10 cellular contexts compared by ENCODE assay signal in the genomic region with DNA sequence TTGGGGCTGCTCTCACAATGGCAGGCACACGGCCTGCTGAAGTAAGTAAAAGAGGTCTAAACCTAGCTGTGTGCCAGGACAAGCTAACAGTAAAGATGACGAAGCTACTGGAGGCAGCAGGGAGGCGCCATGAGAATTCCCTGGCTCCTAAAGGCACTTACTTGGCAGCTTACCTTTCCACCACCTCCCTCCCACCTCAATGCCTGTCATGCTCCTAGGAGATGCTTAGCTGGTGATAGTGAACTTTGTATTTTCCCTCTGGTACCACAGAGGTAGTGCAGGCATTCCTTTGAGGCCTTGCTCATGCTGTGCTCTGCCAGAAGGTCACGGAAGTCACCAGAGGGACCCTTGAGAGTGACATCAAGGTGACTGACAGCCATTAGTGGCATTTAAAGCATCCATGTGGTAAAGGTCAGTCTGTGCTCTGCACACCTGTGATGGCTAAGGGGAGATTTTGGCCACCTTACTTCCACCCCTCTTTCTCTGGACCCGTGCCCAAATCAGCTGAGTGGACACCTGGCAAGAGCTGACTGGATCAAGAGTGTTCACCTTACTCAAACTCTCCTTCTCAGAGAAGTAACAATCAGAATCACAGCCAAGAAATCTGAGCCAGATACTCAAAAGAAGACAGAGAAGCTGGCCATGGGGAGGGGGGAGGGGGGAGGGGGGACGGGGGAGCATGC. TPM values are rescaled to one million over a fixed set of nuclear protein-coding genes. Genes with fewer than 3 reads are reported as not detected.
DNase-seq lines count a peak whose midpoint lies in the region; ATAC-seq, FAIRE-seq and TF ChIP-seq lines count a peak whose summit lies in the region.
"Had no signal": no experiment of that assay in that cellular context is flagged by ENCODE, and none has a peak within 500 bp of the region (broad histone marks: within the 10 kb centered on the region; RNA-seq: fewer than 3 reads in every experiment).

No MANE protein-coding gene starts in this region.

- H4K20me1 ChIP-seq in OCI-LY1 (ENCODE audit: insufficient read depth, low read length), result 0 out of 2 replicates have a peak, but pooled peaks cover 3% of the 10 kb centered on the region

- no peak overlapping the region for H2AFZ ChIP-seq in OCI-LY1 (ENCODE audit: low read length)

- peaks cover 78% of the 10 kb centered on the region for H3K4me1 ChIP-seq in CD8-positive, alpha-beta T cell (ENCODE audit: insufficient read depth, low read length)
- peaks cover 50% of the 10 kb centered on the region for H3K4me1 ChIP-seq in OCI-LY1 (ENCODE audit: insufficient read depth, low read length, severe bottlenecking)
- peaks cover 11 to 45% (median 18%) of the 10 kb centered on the region in 3 donors for H3K4me1 ChIP-seq in pancreas
- H3K4me1 ChIP-seq in HAP-1, result peaks cover 15% of the 10 kb centered on the region

- peak overlapping the region; percentile 41; the same call in 1 of the 2 replicates for H3K9ac ChIP-seq in OCI-LY1 (ENCODE audit: low read length)

- H3K9me3 Mint-ChIP-seq in CD8-positive, alpha-beta T cell, result no peaks in the 10 kb centered on the region
- H3K9me3 Mint-ChIP-seq in endothelial cell (ENCODE audit: unreplicated experiment), result no peaks in the 10 kb centered on the region

- peaks cover 19% of the 10 kb centered on the region for H3K36me3 Mint-ChIP-seq in CD8-positive, alpha-beta T cell
- peaks cover 47% of the 10 kb centered on the region for H3K36me3 Mint-ChIP-seq in endothelial cell (ENCODE audit: low read depth, unreplicated experiment)

- H3K4me3 Mint-ChIP-seq in CD8-positive, alpha-beta T cell, result peak overlapping the region; percentile 94
- peak overlapping the region; percentile 97 for H3K4me3 Mint-ChIP-seq in endothelial cell (ENCODE audit: unreplicated experiment)

- no peak for TF ChIP-seq CTCF in CD8-positive, alpha-beta T cell (IDR thresholded peaks at IDR 0.05)
- TF ChIP-seq CTCF in OCI-LY1 (IDR thresholded peaks at IDR 0.05; ENCODE audit: low read length) (no peak), endothelial cell (IDR thresholded peaks at IDR 0.05; ENCODE audit: unreplicated experiment) (no peak), pancreas (IDR thresholded peaks at IDR 0.05) (no peak)

- no peaks in the 10 kb centered on the region for H3K27me3 Mint-ChIP-seq in CD8-positive, alpha-beta T cell (ENCODE audit: low read depth)
- H3K27me3 Mint-ChIP-seq in endothelial cell (ENCODE audit: unreplicated experiment), result peaks cover 15% of the 10 kb centered on the region

- H3K4me1 Mint-ChIP-seq in CD8-positive, alpha-beta T cell (ENCODE audit: low read depth), result peaks cover 82% of the 10 kb centered on the region
- peaks cover 81% of the 10 kb centered on the region for H3K4me1 Mint-ChIP-seq in endothelial cell (ENCODE audit: unreplicated experiment)

- H3K4me3 ChIP-seq in CD8-positive, alpha-beta T cell (ENCODE audit: low read depth, low read length), result no peak overlapping the region
- H3K4me3 ChIP-seq in OCI-LY1 (ENCODE audit: low read depth, low read length, poor library complexity, severe bottlenecking) (peak overlapping the region; percentile 44), pancreas (peak overlapping the region in 1 of 4 donors; percentile 12), HAP-1 (no peak overlapping the region)

- no peaks in the 10 kb centered on the region for H3K9me3 ChIP-seq in CD8-positive, alpha-beta T cell (ENCODE audit: low read length)
- H3K9me3 ChIP-seq in OCI-LY1 (ENCODE audit: low read length) (no peaks in the 10 kb centered on the region), pancreas (no peaks in the 10 kb centered on the region), HAP-1 (no peaks in the 10 kb centered on the region)

- H3K27ac ChIP-seq in CD8-positive, alpha-beta T cell (ENCODE audit: low read depth, low read length), result peak overlapping the region; percentile 15
- H3K27ac ChIP-seq in OCI-LY1 (ENCODE audit: low read depth, low read length, poor library complexity, severe bottlenecking) (peak overlapping the region; percentile 55), pancreas (peak overlapping the region in 3 of 4 donors; percentile 8 to 22 (median 18))

- no peaks in the 10 kb centered on the region for H3K36me3 ChIP-seq in CD8-positive, alpha-beta T cell (ENCODE audit: insufficient read depth, low read length)
- peaks cover 9% of the 10 kb centered on the region; the same call in 1 of the 2 replicates for H3K36me3 ChIP-seq in OCI-LY1 (ENCODE audit: insufficient read depth, low read length)
- H3K36me3 ChIP-seq in pancreas, result no peaks in the 10 kb centered on the region
- peaks cover 17% of the 10 kb centered on the region for H3K36me3 ChIP-seq in HAP-1 (replicated peaks)

- no peaks in the 10 kb centered on the region for H3K27me3 ChIP-seq in CD8-positive, alpha-beta T cell (ENCODE audit: insufficient read depth, low read length)
- H3K27me3 ChIP-seq in OCI-LY1 (ENCODE audit: insufficient read depth, low read length), result no peaks in the 10 kb centered on the region
- no peaks in the 10 kb centered on the region for H3K27me3 ChIP-seq in pancreas
- H3K27me3 ChIP-seq in HAP-1 (ENCODE audit: low read depth), result no peaks in the 10 kb centered on the region

- peak overlapping the region; percentile 79 for H3K4me2 ChIP-seq in OCI-LY1 (ENCODE audit: low read length)

- peak overlapping the region; percentile 93 for H3K27ac Mint-ChIP-seq in CD8-positive, alpha-beta T cell
- peak overlapping the region; percentile 79 for H3K27ac Mint-ChIP-seq in endothelial cell (ENCODE audit: unreplicated experiment)

- H3K79me2 ChIP-seq in OCI-LY1 (ENCODE audit: insufficient read depth, low read length), result peaks cover 72% of the 10 kb centered on the region

- no peaks in the 10 kb centered on the region for H3F3A ChIP-seq in OCI-LY1 (ENCODE audit: insufficient read depth, low read length)

- no peak for FAIRE-seq in pancreas (lab: Jason Lieb, UNC)

- WGBS in pancreas, 2 donors, result 26 to 29% methylated on average over 6 of the region's 6 CpGs

- ATAC-seq in CD8-positive, alpha-beta T cell, result no peak
- no peak for ATAC-seq in pancreas

- no peak for DNase-seq in CD8-positive, alpha-beta T cell
- DNase-seq in endothelial cell (ENCODE audit: low spot score) (no peak), pancreas (peak in 1 of 6 donors; percentile 44), NCI-H1694 (lab: John Stamatoyannopoulos, UW) (no peak), HAP-1 (ENCODE audit: low spot score in 2 of 2) (no peak), LoVo (ENCODE audit: low spot score) (no peak), NCI-H1105 treated with DMSO at 0.1 percent for 48 hours (lab: John Stamatoyannopoulos, UW) (no peak)
- DNase-seq: GDM1, HCEC 1CT had no signal

- in situ Hi-C loops in HAP-1 (cut with MboI; ENCODE audit: low sequenced_read_pairs), result no loop called here

- intact Hi-C loops in CD8-positive, alpha-beta T cell (cut with DNase I, micrococcal nuclease), result loop anchor here in 1 of 2 experiments (5.0 to 10.0 kb wide), 2 partner anchors 78 to 545 kb away; no protein-coding TSS in a partner anchor
- intact Hi-C loops in pancreas (cut with DNase I), result loop anchor here in 1 of 3 donors (10.0 kb wide), 1 partner anchor 55 kb away; no protein-coding TSS in a partner anchor

- H3K9me2 ChIP-seq in OCI-LY1 (ENCODE audit: low read depth, low read length), result no peaks in the 10 kb centered on the region

- CTCF ChIA-PET in CD8-positive, alpha-beta T cell (lab: Charles Lee), result interaction anchor here (1.6 to 1.8 kb wide), 3 partner anchors 10 to 48 kb away, joined by 3 to 6 read pairs (median 4); no protein-coding TSS in a partner anchor

- POLR2A ChIA-PET in CD8-positive, alpha-beta T cell (lab: Charles Lee), result interaction anchor here (0.6 kb wide), 1 partner anchor 53 kb away, joined by 3 read pairs; no protein-coding TSS in a partner anchor

RNA-seq across cellular contexts. Expression of a gene that starts 3.0 kb away (rescaled TPM):
- total RNA-seq in CD8-positive, alpha-beta T cell, result 10 to 100 TPM; 34.0 to 36.8 TPM
- total RNA-seq in endothelial cell (ENCODE audit: unreplicated experiment), result 952 TPM
- total RNA-seq in pancreas, result 100 to 1,000 TPM in 1 of 6 donors, 10 to 100 TPM in 5; 40.2 to 104 (median 67.3) TPM
- polyA plus RNA-seq in pancreas, result 10 to 100 TPM; 62.1 to 86.7 TPM
